8 cellular contexts compared by ENCODE assay signal in the genomic region with DNA sequence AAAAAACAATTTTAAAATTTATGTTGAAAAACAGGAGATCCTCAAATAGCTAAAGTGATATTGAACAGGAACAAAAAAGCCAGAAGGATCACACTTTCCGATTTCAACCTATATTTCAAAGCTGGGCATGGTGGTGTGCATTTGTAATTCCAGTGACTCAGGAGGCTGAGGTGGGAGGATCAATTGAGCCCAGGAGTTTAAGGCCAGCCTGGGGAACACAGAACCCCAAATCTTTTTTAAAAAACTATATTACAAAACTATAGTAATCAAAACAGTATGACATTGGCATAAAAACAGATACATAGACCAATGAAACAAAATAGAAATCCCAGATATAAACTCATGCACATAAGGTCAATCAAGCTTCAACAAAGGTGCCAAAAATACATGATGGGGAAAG.
"Had no signal": no experiment of that assay in that cellular context is flagged by ENCODE, and none has a peak within 500 bp of the region (broad histone marks: within the 10 kb centered on the region; RNA-seq: fewer than 3 reads in every experiment).

No MANE protein-coding gene starts in this region.

- ATAC-seq: GM12878 had no signal

- DNase-seq: GDM1, GF-D8 had no signal

- FAIRE-seq: G401.6, GM12878, GM12891, GM12892, GM18507, GM19239 had no signal

- H3K4me3 ChIP-seq: GM12878 had no signal
